In genomic region chr2:187679454-187679853, GRCh38 we compare ENCODE assay signal across 34 cellular contexts.
"Had no signal": no experiment of that assay in that cellular context is flagged by ENCODE, and none has a peak within 500 bp of the region (broad histone marks: within the 10 kb centered on the region; RNA-seq: fewer than 3 reads in every experiment).

No MANE protein-coding gene starts in this region.

- H3K27me3 ChIP-seq: ascending aorta, body of pancreas, breast epithelium had no signal

- DNase-seq: activated B cell treated with CpG ODN at 0.5 μM for 24 hours; activated CD4-positive, alpha-beta memory T cell treated with anti-CD3 and anti-CD28 coated beads for 36 hours; activated CD4-positive, alpha-beta T cell treated with anti-CD3 and anti-CD28 coated beads for 4 hours; activated CD4-positive, alpha-beta T cell treated with anti-CD3 and anti-CD28 coated beads, Interleukin-2, amount 50 U/mL, for 1 hour; activated CD4-positive, CD25-positive, alpha-beta regulatory T cell treated with anti-CD3 and anti-CD28 coated beads, Interleukin-2, amount 50 U/mL, for 72 hours; activated effector memory CD4-positive, alpha-beta T cell treated with anti-CD3 and anti-CD28 coated beads, Interleukin-2, amount 50 U/mL, for 16 hours; activated naive CD4-positive, alpha-beta T cell; activated naive CD4-positive, alpha-beta T cell treated with anti-CD3 and anti-CD28 coated beads, Interleukin-2, amount 50 U/mL, for 16 hours; activated naive CD8-positive, alpha-beta T cell treated with anti-CD3 and anti-CD28 coated beads for 36 hours; activated T-cell treated with anti-CD3 and anti-CD28 coated beads, Interleukin-2, amount 50 U/mL, for 1 hour; activated T-cell treated with anti-CD3 and anti-CD28 coated beads, Interleukin-2, amount 50 U/mL, for 72 hours; amygdala; body of pancreas; Kasumi-1; MM.1S; MV-4-11; NCI-H1092; NCI-H1436 treated with DMSO at 0.1 percent for 48 hours; NCI-H1694 treated with DMSO at 0.1 percent for 48 hours; NCI-H2029; NCI-H345; NCI-H748 treated with DMSO at 0.1 percent for 48 hours; NK-92 treated with Interleukin-12 subunit alpha and Interleukin-12 subunit beta, amount 100 ng/mL, for 24 hours; PC-9; SIG-M5; T-cell; T-helper 17 cell had no signal

- H3K4me2 ChIP-seq: PC-9 had no signal

- ATAC-seq: activated T-cell treated with anti-CD3 and anti-CD28 coated beads, Interleukin-2, amount 50 U/mL, for 72 hours; activated T-helper 17 cell treated with anti-CD3 and anti-CD28 coated beads, Interleukin-2, amount 50 U/mL, for 72 hours; body of pancreas; Right ventricle myocardium inferior; SK-N-SH treated with all-trans-retinoic acid at 6 μM for 48 hours; T-cell; T-helper 17 cell had no signal

- H3K4me1 ChIP-seq: body of pancreas, breast epithelium had no signal

- H3K4me3 ChIP-seq: ascending aorta, body of pancreas, breast epithelium, PC-9 had no signal

- H3K27ac ChIP-seq: ascending aorta, body of pancreas, breast epithelium, PC-9, RWPE1, VCaP had no signal

- H3K36me3 ChIP-seq: ascending aorta, breast epithelium had no signal

- H2AFZ ChIP-seq: PC-9 had no signal

- H3K9me3 ChIP-seq: ascending aorta, body of pancreas, breast epithelium had no signal
